ENCODE assay signal across 23 cellular contexts in the genomic region with DNA sequence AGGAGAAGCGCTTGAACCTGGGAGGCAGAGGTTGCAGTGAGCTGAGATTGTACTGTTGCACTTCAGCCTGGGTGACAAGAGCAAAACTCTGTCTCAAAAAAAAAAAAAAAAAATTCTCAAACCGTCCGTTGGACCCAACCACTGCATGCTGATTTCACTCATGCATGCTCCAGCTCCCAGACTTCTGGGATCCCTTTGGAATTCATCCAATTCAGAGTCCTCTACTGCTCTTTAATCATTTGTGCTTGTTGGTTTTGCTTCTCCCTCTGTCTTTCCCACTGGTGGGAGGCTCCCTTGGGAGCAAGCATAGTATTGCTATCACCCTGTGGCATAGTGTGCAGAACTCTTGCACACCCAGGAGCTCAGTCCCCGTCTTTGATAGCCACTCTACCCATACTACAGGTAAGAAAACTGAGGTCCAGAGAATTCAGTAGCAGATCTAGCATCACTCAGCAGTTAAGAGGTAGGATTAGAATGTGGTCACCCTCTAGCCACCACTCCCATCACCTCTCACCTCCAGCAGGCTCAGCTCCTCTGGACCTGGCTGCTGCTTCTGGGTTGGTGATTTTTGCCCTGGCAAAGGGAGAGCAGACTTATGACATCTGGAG. TPM values are rescaled to one million over a fixed set of nuclear protein-coding genes. Genes with fewer than 3 reads are reported as not detected.
DNase-seq lines count a peak whose midpoint lies in the region; ATAC-seq, FAIRE-seq and TF ChIP-seq lines count a peak whose summit lies in the region.
"Had no signal": no experiment of that assay in that cellular context is flagged by ENCODE, and none has a peak within 500 bp of the region (broad histone marks: within the 10 kb centered on the region; RNA-seq: fewer than 3 reads in every experiment).

No MANE protein-coding gene starts in this region.

- no peak overlapping the region for H3K4me2 ChIP-seq in mammary epithelial cell (ENCODE audit: insufficient read depth, low read depth, low read length)

- in situ Hi-C loops in mammary epithelial cell (cut with MboI; ENCODE audit: low sequenced_read_pairs in 2 of 2): no loop called here

- no peak for ATAC-seq in HG03097 (IDR thresholded peaks at IDR 0.05; ENCODE audit: low FRiP score, unreplicated experiment)
- ATAC-seq: GM12878; left cardiac atrium; pancreas; stimulated activated memory B cell treated with anti-CD40 and anti-IgM and Interleukin-4, amounts not matched to agents 10 μg/mL and 1 μg/mL and 100 μg/mL, for 72 hours had no signal

- dilution Hi-C loops in mammary epithelial cell (cut with HindIII; ENCODE audit: low sequenced_read_pairs): no loop called here

- BruUV-seq in mammary epithelial cell (replicated peaks; lab: Mats Ljungman, UMichigan): no TSS peak

- peaks cover 19% of the 10 kb centered on the region for H3K79me2 ChIP-seq in mammary epithelial cell (ENCODE audit: insufficient read depth, low read length)

- no peak overlapping the region for H3K4me3 Mint-ChIP-seq in chondrocyte (ENCODE audit: unreplicated experiment)
- no peak overlapping the region for H3K4me3 Mint-ChIP-seq in type B pancreatic cell
- H3K4me3 Mint-ChIP-seq: stimulated activated memory B cell treated with anti-CD40 and anti-IgM and Interleukin-4, amounts not matched to agents 10 μg/mL and 1 μg/mL and 100 μg/mL, for 72 hours had no signal

- peaks cover 10% of the 10 kb centered on the region for H3K36me3 Mint-ChIP-seq in chondrocyte (ENCODE audit: low read depth)
- no peaks in the 10 kb centered on the region for H3K36me3 Mint-ChIP-seq in type B pancreatic cell

- no peaks in the 10 kb centered on the region for H3K9me3 Mint-ChIP-seq in chondrocyte (ENCODE audit: low read depth)
- H3K9me3 Mint-ChIP-seq in type B pancreatic cell: no peaks in the 10 kb centered on the region
- H3K9me3 Mint-ChIP-seq: stimulated activated memory B cell treated with anti-CD40 and anti-IgM and Interleukin-4, amounts not matched to agents 10 μg/mL and 1 μg/mL and 100 μg/mL, for 72 hours had no signal

- TF ChIP-seq POLR2A in breast epithelium (IDR thresholded peaks at IDR 0.05) (no peak), GM12891 (IDR thresholded peaks at IDR 0.05; ENCODE audit: low read depth, low read length) (no peak)

- H3K9ac ChIP-seq in mammary epithelial cell (ENCODE audit: insufficient read depth, low read length): no peak overlapping the region
- H3K9ac ChIP-seq in muscle layer of colon (ENCODE audit: low read length): no peak overlapping the region

- no peaks in the 10 kb centered on the region for H4K20me1 ChIP-seq in mammary epithelial cell (ENCODE audit: insufficient read depth, low read length)

- H3K9me3 ChIP-seq in breast epithelium: no peaks in the 10 kb centered on the region
- no peaks in the 10 kb centered on the region for H3K9me3 ChIP-seq in mammary epithelial cell (replicated peaks; ENCODE audit: insufficient read depth, low read length)
- no peaks in the 10 kb centered on the region for H3K9me3 ChIP-seq in muscle layer of colon (ENCODE audit: low read length)
- H3K9me3 ChIP-seq: pancreas had no signal

- TF ChIP-seq CTCF in breast epithelium (IDR thresholded peaks at IDR 0.05) (no peak), mammary epithelial cell (conservative IDR thresholded peaks at IDR 0.05 in 1 of 2, IDR thresholded peaks at IDR 0.05 in 1 of 2; ENCODE audit: extremely low read depth in 1 of 2, insufficient read depth in 1 of 2, low read depth in 1 of 2, low read length in 2 of 2) (no peak), chondrocyte (IDR thresholded peaks at IDR 0.05) (no peak), type B pancreatic cell (conservative IDR thresholded peaks at IDR 0.05) (no peak)

- CTCF ChIA-PET in mammary epithelial cell (lab: Charles Lee; ENCODE audit: low non-redundant PET): interaction anchor here (0.7 kb wide), 1 partner anchor 110 kb away, joined by 5 read pairs; no protein-coding TSS in a partner anchor

- FAIRE-seq in GM12891 (lab: Jason Lieb, UNC): no peak
- FAIRE-seq: GM12878, HTR-8/SVneo, pancreas had no signal

- intact Hi-C loops in breast epithelium (cut with DNase I; ENCODE audit: low total_unique reads): no loop called here
- intact Hi-C loops in mammary epithelial cell (cut with micrococcal nuclease): no loop called here

- H3K27me3 Mint-ChIP-seq in chondrocyte (ENCODE audit: low read depth) (no peaks in the 10 kb centered on the region), type B pancreatic cell (no peaks in the 10 kb centered on the region)

- DNase-seq in breast epithelium (ENCODE audit: low spot score in 2 of 2) (no peak), mammary epithelial cell (no peak), chondrocyte (ENCODE audit: low spot score) (no peak), type B pancreatic cell (ENCODE audit: extremely low spot score, unreplicated experiment) (no peak), DMS53 treated with DMSO at 0.1 percent for 48 hours (lab: John Stamatoyannopoulos, UW; ENCODE audit: unreplicated experiment) (no peak), GM12891 (ENCODE audit: insufficient read length, low spot score) (no peak)
- DNase-seq: activated CD4-positive, alpha-beta T cell treated with anti-CD3 and anti-CD28 coated beads for 4 hours; activated CD8-positive, alpha-beta memory T cell treated with anti-CD3 and anti-CD28 coated beads, Interleukin-2, amount 50 U/mL, for 48 hours; activated naive CD4-positive, alpha-beta T cell treated with Interleukin-2 at 50 U/mL for 16 hours; dermis blood vessel endothelial cell; GOT3; left cardiac atrium; NCI-H146; NCI-H510A; pancreas; SIG-M5; T1000 had no signal

- H3K27me3 ChIP-seq in breast epithelium (no peaks in the 10 kb centered on the region), mammary epithelial cell (ENCODE audit: insufficient read depth, low read length) (no peaks in the 10 kb centered on the region), muscle layer of colon (ENCODE audit: control insufficient read depth in 1 of 2, insufficient read depth in 2 of 2, low read length in 2 of 2) (no peaks in the 10 kb centered on the region)
- H3K27me3 ChIP-seq: pancreas had no signal

- peak overlapping the region; percentile 51 for H3K27ac Mint-ChIP-seq in chondrocyte (ENCODE audit: unreplicated experiment)
- H3K27ac Mint-ChIP-seq in type B pancreatic cell: peak overlapping the region; percentile 30

- WGBS in mammary epithelial cell (ENCODE audit: low coverage, missing lambda C conversion rate): 100% methylated on average over 3 of the region's 4 CpGs

- H3K4me3 ChIP-seq in breast epithelium (no peak overlapping the region), mammary epithelial cell (replicated peaks in 1 of 3; ENCODE audit: insufficient read depth in 1 of 3, low read depth in 2 of 3, low read length in 3 of 3) (no peak overlapping the region), muscle layer of colon (ENCODE audit: low read depth in 1 of 2, low read length in 2 of 2) (no peak overlapping the region)
- H3K4me3 ChIP-seq: GM12878, pancreas had no signal

- H3K36me3 ChIP-seq in breast epithelium (no peaks in the 10 kb centered on the region), mammary epithelial cell (ENCODE audit: insufficient read depth, low read length) (no peaks in the 10 kb centered on the region), muscle layer of colon (ENCODE audit: insufficient read depth, low read length) (no peaks in the 10 kb centered on the region)
- H3K36me3 ChIP-seq: pancreas had no signal

- H3K4me1 Mint-ChIP-seq in chondrocyte (ENCODE audit: low read depth) (peaks cover 43% of the 10 kb centered on the region), type B pancreatic cell (ENCODE audit: unreplicated experiment) (peaks cover 16% of the 10 kb centered on the region)

- no peak overlapping the region for H2AFZ ChIP-seq in mammary epithelial cell (ENCODE audit: low read depth, low read length)

- H3K27ac ChIP-seq in breast epithelium (peak overlapping the region; percentile 80 to 98), mammary epithelial cell (ENCODE audit: insufficient read depth, low read depth, low read length) (no peak overlapping the region), muscle layer of colon (ENCODE audit: low read depth, low read length) (peak overlapping the region; percentile 44)
- H3K27ac ChIP-seq: pancreas had no signal

- peaks cover 6 to 15% of the 10 kb centered on the region in 2 donors for H3K4me1 ChIP-seq in breast epithelium
- H3K4me1 ChIP-seq in mammary epithelial cell (ENCODE audit: insufficient read depth, low read length): peaks cover 19% of the 10 kb centered on the region
- H3K4me1 ChIP-seq in muscle layer of colon (ENCODE audit: insufficient read depth, low read length): peaks cover 30% of the 10 kb centered on the region

TF ChIP-seq in GM12891, 5 proteins besides CTCF, POLR2A, EP300 and RAD21 (continues in another document):
- no peak for TF ChIP-seq TAF1 (IDR thresholded peaks at IDR 0.05; ENCODE audit: low read depth, low read length)

RNA-seq across cellular contexts. Expression of gene LMNA, which starts 3.1 kb away (rescaled TPM):
- 100 to 1,000 TPM; 292 to 367 (median 319) TPM for total RNA-seq in breast epithelium
- total RNA-seq in mammary epithelial cell: 100 to 1,000 TPM; 389 to 797 TPM
- 759 TPM for polyA plus RNA-seq in mammary epithelial cell
- 852 TPM for polyA minus RNA-seq in mammary epithelial cell
- 641 to 675 TPM (median 641 TPM) in 3 replicates for total RNA-seq in chondrocyte
- total RNA-seq in type B pancreatic cell (ENCODE audit: low replicate concordance): 141 and 400 TPM in 2 replicates
- 70.7 TPM for polyA plus RNA-seq in GM12891 (2012; ENCODE audit: low read depth, missing spikeins)

RNA-seq across cellular contexts. Expression of gene MEX3A, which starts 29.2 kb away (rescaled TPM):
- total RNA-seq in breast epithelium: 1 to 10 TPM in 2 of 3 donors, under 1 TPM in 1; 0.32 to 1.3 (median 1.3) TPM
- 1 to 10 TPM; 1.9 to 2.5 TPM for total RNA-seq in mammary epithelial cell
- 1.3 TPM for polyA plus RNA-seq in mammary epithelial cell
- polyA minus RNA-seq in mammary epithelial cell: 1.2 TPM
- 11.7 to 12.7 TPM (median 12.0 TPM) in 3 replicates for total RNA-seq in chondrocyte
- 31.0 and 61.9 TPM in 2 replicates for total RNA-seq in type B pancreatic cell (ENCODE audit: low replicate concordance)
- polyA plus RNA-seq in GM12891 (2012; ENCODE audit: low read depth, missing spikeins): 0.56 TPM

RNA-seq across cellular contexts. Expression of gene SEMA4A, which starts 41.9 kb away (rescaled TPM):
- total RNA-seq in breast epithelium (10 to 100 TPM in 1 of 3 donors, 1 to 10 TPM in 2; 1.4 to 21.5 (median 9.2) TPM), mammary epithelial cell (10 to 100 TPM in 1 of 2 donors, 1 to 10 TPM in 1; 3.5 to 10.6 TPM), chondrocyte (1.6 to 2.5 TPM (median 2.0 TPM) in 3 replicates), type B pancreatic cell (ENCODE audit: low replicate concordance) (7.1 and 12.9 TPM in 2 replicates)
- 6.7 TPM for polyA plus RNA-seq in mammary epithelial cell
- 13.4 TPM for polyA minus RNA-seq in mammary epithelial cell
- 26.3 TPM for polyA plus RNA-seq in GM12891 (2012; ENCODE audit: low read depth, missing spikeins)

RNA-seq across cellular contexts. Expression of gene RAB25, which starts 50.5 kb away (rescaled TPM):
- 10 to 100 TPM in 2 of 3 donors, not detected in 1; 40.3 to 68.6 TPM for total RNA-seq in breast epithelium
- 10 to 100 TPM; 24.0 to 44.4 TPM for total RNA-seq in mammary epithelial cell
- polyA plus RNA-seq in mammary epithelial cell: 131 TPM
- polyA minus RNA-seq in mammary epithelial cell: 110 TPM
- total RNA-seq in chondrocyte: not detected in 3 replicates
- total RNA-seq in type B pancreatic cell (ENCODE audit: low replicate concordance): 97.9 and 294 TPM in 2 replicates
- polyA plus RNA-seq in GM12891 (2012; ENCODE audit: low read depth, missing spikeins): 0.09 TPM
- total RNA-seq: dermis blood vessel endothelial cell, left cardiac atrium, M059J had no signal

RNA-seq across cellular contexts. Expression of gene LAMTOR2, which starts 56.9 kb away (rescaled TPM):
- total RNA-seq in breast epithelium: 10 to 100 TPM; 60.7 to 75.5 (median 69.8) TPM
- 10 to 100 TPM; 43.7 to 71.3 TPM for total RNA-seq in mammary epithelial cell
- polyA plus RNA-seq in mammary epithelial cell: 128 TPM
- 82.3 TPM for polyA minus RNA-seq in mammary epithelial cell
- 55.0 to 58.8 TPM (median 56.6 TPM) in 3 replicates for total RNA-seq in chondrocyte
- 55.6 and 60.9 TPM in 2 replicates for total RNA-seq in type B pancreatic cell (ENCODE audit: low replicate concordance)
- 81.3 TPM for polyA plus RNA-seq in GM12891 (2012; ENCODE audit: low read depth, missing spikeins)
